ENCODE assay signal across 8 cellular contexts in genomic region chr11:35391922-35392813, GRCh38. TPM values are rescaled to one million over a fixed set of nuclear protein-coding genes. Genes with fewer than 3 reads are reported as not detected.
DNase-seq lines count a peak whose midpoint lies in the region; ATAC-seq and TF ChIP-seq lines count a peak whose summit lies in the region.

No MANE protein-coding gene starts in this region.

- H4K91ac ChIP-seq in trophoblast cell (ENCODE audit: low read depth, low read length): no peak overlapping the region

- H3K4me2 ChIP-seq in trophoblast cell (ENCODE audit: low read length): no peak overlapping the region

- intact Hi-C loops in head of caudate nucleus (cut with DNase I): loop anchor here (5.0 kb wide), 1 partner anchor 465 kb away; no protein-coding TSS in a partner anchor
- intact Hi-C loops in transverse colon (cut with DNase I; ENCODE audit: low total_unique reads): loop anchor here (5.0 to 10.0 kb wide), 2 partner anchors 470 to 807 kb away; no protein-coding TSS in a partner anchor

- no peak overlapping the region for H2AFZ ChIP-seq in trophoblast cell (ENCODE audit: insufficient read depth, low read length, poor library complexity)

- no peak overlapping the region for H3K4me3 ChIP-seq in MG63
- no peak overlapping the region for H3K4me3 ChIP-seq in trophoblast cell (ENCODE audit: low read depth, low read length)
- peak overlapping the region in 1 of 4 donors; percentile 24 for H3K4me3 ChIP-seq in transverse colon

- H3K4me1 ChIP-seq in trophoblast cell (ENCODE audit: control insufficient read depth in 1 of 2, insufficient read depth in 2 of 2, low read length in 2 of 2): no peaks in the 10 kb centered on the region
- peaks cover 5 to 25% (median 13%) of the 10 kb centered on the region in 4 donors for H3K4me1 ChIP-seq in transverse colon

- peak; percentile 68 for ATAC-seq in GM19463 (IDR thresholded peaks at IDR 0.05; ENCODE audit: unreplicated experiment)
- ATAC-seq in activated naive CD4-positive, alpha-beta T cell treated with anti-CD3 and anti-CD28 coated beads, Interleukin-2, amount 50 U/mL, for 72 hours: peak; percentile 54 to 78

- H3K27me3 ChIP-seq in MG63 (no peaks in the 10 kb centered on the region), trophoblast cell (ENCODE audit: insufficient read depth, low read length) (no peaks in the 10 kb centered on the region), transverse colon (no peaks in the 10 kb centered on the region)

- no peak overlapping the region for H4K8ac ChIP-seq in trophoblast cell (ENCODE audit: low read depth, low read length)

- H3K27ac Mint-ChIP-seq in activated naive CD4-positive, alpha-beta T cell treated with anti-CD3 and anti-CD28 coated beads, Interleukin-2, amount 50 U/mL, for 72 hours: no peak overlapping the region

- H3K9me3 Mint-ChIP-seq in activated naive CD4-positive, alpha-beta T cell treated with anti-CD3 and anti-CD28 coated beads, Interleukin-2, amount 50 U/mL, for 72 hours: no peaks in the 10 kb centered on the region

- no peak overlapping the region for H3K23ac ChIP-seq in trophoblast cell (ENCODE audit: low read length)

- H2AK5ac ChIP-seq in trophoblast cell (ENCODE audit: low read length): no peak overlapping the region

- no peak overlapping the region for H2BK12ac ChIP-seq in trophoblast cell (ENCODE audit: low read length)

- H3K18ac ChIP-seq in trophoblast cell (ENCODE audit: low read length): no peak overlapping the region

- TF ChIP-seq POLR2A in transverse colon (IDR thresholded peaks at IDR 0.05): no peak

- peaks cover 2% of the 10 kb centered on the region; the same call in 1 of the 2 replicates for H3K9me3 ChIP-seq in MG63
- H3K9me3 ChIP-seq in trophoblast cell (ENCODE audit: insufficient read depth, low read depth, low read length): no peaks in the 10 kb centered on the region
- H3K9me3 ChIP-seq in transverse colon: no peaks in the 10 kb centered on the region

- H2BK5ac ChIP-seq in trophoblast cell (ENCODE audit: low read depth, low read length, poor library complexity): no peak overlapping the region

- H2BK120ac ChIP-seq in trophoblast cell (ENCODE audit: insufficient read depth, low read length, poor library complexity): no peak overlapping the region

- H3K14ac ChIP-seq in trophoblast cell (ENCODE audit: low read length): no peak overlapping the region

- no peaks in the 10 kb centered on the region for H3K79me2 ChIP-seq in trophoblast cell (ENCODE audit: control insufficient read depth, insufficient read depth, low read length, poor library complexity)

- no peaks in the 10 kb centered on the region for H3K36me3 ChIP-seq in MG63
- H3K36me3 ChIP-seq in trophoblast cell (ENCODE audit: control insufficient read depth in 1 of 2, insufficient read depth in 2 of 2, low read length in 2 of 2): no peaks in the 10 kb centered on the region
- no peaks in the 10 kb centered on the region for H3K36me3 ChIP-seq in transverse colon

- H3K27ac ChIP-seq in C4-2B: peak overlapping the region; percentile 11; the same call in 1 of the 2 replicates
- no peak overlapping the region for H3K27ac ChIP-seq in trophoblast cell (ENCODE audit: low read depth, low read length)
- no peak overlapping the region for H3K27ac ChIP-seq in transverse colon

- H3K4ac ChIP-seq in trophoblast cell (ENCODE audit: low read depth, low read length): no peak overlapping the region

- H3K79me1 ChIP-seq in trophoblast cell (ENCODE audit: low read length): no peaks in the 10 kb centered on the region

- no peak overlapping the region for H4K12ac ChIP-seq in trophoblast cell (ENCODE audit: low read depth, low read length)

- DNase-seq in MG63 (peak; percentile 84), SKM-1 treated with dmso at 0.1 percent for 144 hours (lab: John Stamatoyannopoulos, UW; ENCODE audit: unreplicated experiment) (peak; percentile 78), head of caudate nucleus (peak; percentile 69 to 92 (median 84)), trophoblast cell (peak; percentile 73 to 96), transverse colon (peak; percentile 81)
- peak; percentile 71 to 94 for DNase-seq in activated naive CD4-positive, alpha-beta T cell treated with anti-CD3 and anti-CD28 coated beads, Interleukin-2, amount 50 U/mL, for 72 hours (ENCODE audit: low spot score in 2 of 2)

- WGBS in trophoblast cell (ENCODE audit: extremely low coverage, insufficient coverage, insufficient read length): no CpG with 5 or more reads among the region's 14 CpGs
- 15 to 17% methylated on average over 8 to 14 of the region's 14 CpGs for WGBS in transverse colon (ENCODE audit: low coverage in 1 of 2), 2 donors

- TF ChIP-seq CTCF in C4-2B (conservative IDR thresholded peaks at IDR 0.05): peak; percentile 94
- TF ChIP-seq CTCF in transverse colon (IDR thresholded peaks at IDR 0.05): peak; percentile 82 to 86 (median 84)

- in situ Hi-C loops in transverse colon (cut with MboI; ENCODE audit: low pct_ligation_motif_present in 1 of 4, low pct_unique_long_range_greater_than_20kb in 1 of 4, low sequenced_read_pairs in 3 of 4): loop anchor here in 3 of 4 donors (5.0 to 25.0 kb wide), 4 partner anchors 397 to 805 kb away; no protein-coding TSS in a partner anchor

- TF ChIP-seq EP300 in transverse colon (IDR thresholded peaks at IDR 0.05; ENCODE audit: low read depth): no peak

- H3K9ac ChIP-seq in trophoblast cell (ENCODE audit: low read length): no peak overlapping the region

- no peaks in the 10 kb centered on the region for H3K36me3 Mint-ChIP-seq in activated naive CD4-positive, alpha-beta T cell treated with anti-CD3 and anti-CD28 coated beads, Interleukin-2, amount 50 U/mL, for 72 hours

RNA-seq across cellular contexts. Expression of gene SLC1A2, which starts 27.2 kb away (rescaled TPM):
- total RNA-seq in MG63 (2014; rRNA removed; shearing (Covaris generic); ENCODE audit: low replicate concordance): 0.57 TPM in 1 of 2 replicates, not detected in the other
- under 1 TPM in 1 of 2 donors, not detected in 1; 0.14 TPM for total RNA-seq in activated naive CD4-positive, alpha-beta T cell treated with anti-CD3 and anti-CD28 coated beads, Interleukin-2, amount 50 U/mL, for 72 hours
- 2.4 and 2.6 TPM in 2 replicates for polyA plus RNA-seq in trophoblast cell (2013)
- under 1 TPM in 3 of 4 donors, not detected in 1; 0.27 to 0.80 (median 0.79) TPM for total RNA-seq in transverse colon
